ENCODE assay signal across 10 cellular contexts in the genomic region with DNA sequence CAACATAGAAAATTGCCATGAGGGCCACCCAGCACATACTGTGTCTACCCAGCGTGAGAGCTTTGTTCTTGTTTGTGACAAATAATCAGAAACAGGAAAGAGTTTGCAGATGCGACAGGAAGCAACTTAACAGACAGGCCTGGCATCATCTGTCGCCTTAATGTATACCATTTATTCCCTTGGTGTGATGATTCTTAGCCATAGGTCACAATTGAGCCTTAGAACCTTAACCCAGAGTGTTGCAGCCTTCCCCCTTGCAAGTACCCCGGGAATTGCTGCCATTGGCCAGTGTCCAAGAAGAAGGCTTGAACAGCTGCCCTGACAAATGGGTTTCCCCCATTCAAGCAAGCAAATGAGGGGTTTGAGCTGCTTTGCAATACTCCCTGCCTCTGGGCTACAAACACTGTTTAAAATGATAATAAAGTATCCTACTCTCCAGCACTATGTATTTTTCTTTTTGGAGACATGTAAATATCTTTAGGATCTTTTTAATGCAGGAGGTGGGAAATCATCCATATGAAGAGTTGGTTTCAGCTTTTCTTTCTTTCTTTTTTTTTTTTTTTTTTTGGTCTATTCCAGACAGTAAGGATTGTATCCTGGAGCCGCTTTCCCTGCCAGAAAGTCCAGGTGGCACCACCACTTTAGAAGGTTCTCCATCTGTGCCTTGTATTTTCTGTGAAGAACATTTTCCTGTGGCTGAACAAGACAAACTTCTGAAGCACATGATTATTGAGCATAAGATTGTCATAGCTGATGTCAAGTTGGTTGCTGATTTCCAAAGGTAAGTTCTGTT.
A peak's percentile ranks its signal among the peaks of the same experiment; 100 is the strongest.
DNase-seq lines count a peak whose midpoint lies in the region; ATAC-seq and TF ChIP-seq lines count a peak whose summit lies in the region.
"Had no signal": no experiment of that assay in that cellular context is flagged by ENCODE, and none has a peak within 500 bp of the region (broad histone marks: within the 10 kb centered on the region; RNA-seq: fewer than 3 reads in every experiment).

No MANE protein-coding gene starts in this region.

- H3K36me3 ChIP-seq in BLaER1, result peaks cover 18% of the 10 kb centered on the region
- H3K36me3 ChIP-seq in right lobe of liver, result peaks cover 0 to 8% (median 0%) of the 10 kb centered on the region in 4 donors

- peaks cover 20% of the 10 kb centered on the region for H3K36me3 Mint-ChIP-seq in stimulated activated memory B cell treated with anti-CD40 and anti-IgM and Interleukin-4, amounts not matched to agents 10 μg/mL and 1 μg/mL and 100 μg/mL, for 72 hours

- peak; percentile 69 for DNase-seq in NCI-H82 (lab: John Stamatoyannopoulos, UW)
- DNase-seq in NCI-H226, result no peak
- no peak for DNase-seq in NCI-H2196 treated with DMSO at 0.1 percent for 48 hours (lab: John Stamatoyannopoulos, UW; ENCODE audit: unreplicated experiment)
- no peak for DNase-seq in right lobe of liver
- DNase-seq: activated CD4-positive, alpha-beta T cell treated with anti-CD3 and anti-CD28 coated beads for 4 hours had no signal

- H3K4me1 ChIP-seq in BLaER1, result peaks cover 10% of the 10 kb centered on the region
- H3K4me1 ChIP-seq in right lobe of liver, result no peaks in the 10 kb centered on the region

- H3K4me2 ChIP-seq in BLaER1, result peak overlapping the region; percentile 11; the same call in 1 of the 2 replicates

- no peaks in the 10 kb centered on the region for H4K20me1 ChIP-seq in BLaER1

- H3K27ac Mint-ChIP-seq in stimulated activated memory B cell treated with anti-CD40 and anti-IgM and Interleukin-4, amounts not matched to agents 10 μg/mL and 1 μg/mL and 100 μg/mL, for 72 hours, result no peak overlapping the region
- H3K27ac Mint-ChIP-seq: B cell had no signal

- H3K9ac ChIP-seq in BLaER1, result no peak overlapping the region

- no peak for TF ChIP-seq POLR2A in right lobe of liver (IDR thresholded peaks at IDR 0.05)

- H3K4me1 Mint-ChIP-seq in stimulated activated memory B cell treated with anti-CD40 and anti-IgM and Interleukin-4, amounts not matched to agents 10 μg/mL and 1 μg/mL and 100 μg/mL, for 72 hours, result peaks cover 31% of the 10 kb centered on the region

- no peak for TF ChIP-seq CTCF in right lobe of liver (IDR thresholded peaks at IDR 0.05)

- no peaks in the 10 kb centered on the region for H3K27me3 Mint-ChIP-seq in stimulated activated memory B cell treated with anti-CD40 and anti-IgM and Interleukin-4, amounts not matched to agents 10 μg/mL and 1 μg/mL and 100 μg/mL, for 72 hours
- H3K27me3 Mint-ChIP-seq: B cell had no signal

- ATAC-seq in GM19455 (IDR thresholded peaks at IDR 0.05; ENCODE audit: unreplicated experiment) (peak; percentile 74), HG03175 (IDR thresholded peaks at IDR 0.05; ENCODE audit: unreplicated experiment) (peak; percentile 61), right lobe of liver (no peak)
- ATAC-seq in stimulated activated memory B cell treated with anti-CD40 and anti-IgM and Interleukin-4, amounts not matched to agents 10 μg/mL and 1 μg/mL and 100 μg/mL, for 72 hours, result no peak

- WGBS in right lobe of liver (ENCODE audit: insufficient coverage, low coverage, low lambda C conversion rate, missing lambda C conversion rate), result 81% methylated on average over 3 of the region's 5 CpGs

- H3K27me3 ChIP-seq in BLaER1, result no peaks in the 10 kb centered on the region
- no peaks in the 10 kb centered on the region for H3K27me3 ChIP-seq in right lobe of liver

- H3K9me3 Mint-ChIP-seq in stimulated activated memory B cell treated with anti-CD40 and anti-IgM and Interleukin-4, amounts not matched to agents 10 μg/mL and 1 μg/mL and 100 μg/mL, for 72 hours, result no peaks in the 10 kb centered on the region

- intact Hi-C loops in right lobe of liver (cut with DNase I), result no loop called here

- no peak overlapping the region for H3K4me3 Mint-ChIP-seq in stimulated activated memory B cell treated with anti-CD40 and anti-IgM and Interleukin-4, amounts not matched to agents 10 μg/mL and 1 μg/mL and 100 μg/mL, for 72 hours
- H3K4me3 Mint-ChIP-seq: B cell had no signal

- no peaks in the 10 kb centered on the region for H3K9me3 ChIP-seq in BLaER1
- H3K9me3 ChIP-seq in right lobe of liver, result no peaks in the 10 kb centered on the region

- H3K4me3 ChIP-seq in BLaER1 (no peak overlapping the region), right lobe of liver (no peak overlapping the region)

- H3K27ac ChIP-seq in BLaER1, result no peak overlapping the region
- no peak overlapping the region for H3K27ac ChIP-seq in right lobe of liver

Comparison
In these comparisons a context has a peak if more than half of its experiments do, and no peak if none do; other contexts are left out.
1. ATAC-seq: peak in GM19455 (single experiment) and HG03175 (single experiment); none in stimulated activated memory B cell treated with anti-CD40 and anti-IgM and Interleukin-4, amounts not matched to agents 10 μg/mL and 1 μg/mL and 100 μg/mL, for 72 hours (single experiment) and right lobe of liver (0 of 4).